In genomic region chr4:29805245-29805644, GRCh38 we compare ENCODE assay signal across 16 cellular contexts.
DNase-seq lines count a peak whose midpoint lies in the region; ATAC-seq and TF ChIP-seq lines count a peak whose summit lies in the region.
"Had no signal": no experiment of that assay in that cellular context is flagged by ENCODE, and none has a peak within 500 bp of the region (broad histone marks: within the 10 kb centered on the region; RNA-seq: fewer than 3 reads in every experiment).

No MANE protein-coding gene starts in this region.

- no peak for ATAC-seq in RWPE2 (ENCODE audit: low read depth)
- no peak for ATAC-seq in GM21717 (IDR thresholded peaks at IDR 0.05; ENCODE audit: unreplicated experiment)
- ATAC-seq: activated CD4-positive, alpha-beta T cell treated with anti-CD3 and anti-CD28 coated beads for 36 hours; natural killer cell had no signal

- intact Hi-C loops in esophagus muscularis mucosa (cut with DNase I) = no loop called here

- no peaks in the 10 kb centered on the region for H3K27me3 Mint-ChIP-seq in activated naive CD8-positive, alpha-beta T cell treated with anti-CD3 and anti-CD28 coated beads for 36 hours
- H3K27me3 Mint-ChIP-seq: activated CD4-positive, alpha-beta T cell treated with anti-CD3 and anti-CD28 coated beads for 36 hours had no signal

- H3K9me3 ChIP-seq in RWPE2 (ENCODE audit: severe bottlenecking) = no peaks in the 10 kb centered on the region
- no peaks in the 10 kb centered on the region for H3K9me3 ChIP-seq in esophagus muscularis mucosa
- H3K9me3 ChIP-seq: esophagus squamous epithelium had no signal

- H3K27ac ChIP-seq in RWPE2 (ENCODE audit: poor library complexity, severe bottlenecking) (no peak overlapping the region), esophagus muscularis mucosa (replicated peaks in 1 of 4) (no peak overlapping the region)
- H3K27ac ChIP-seq: esophagus squamous epithelium had no signal

- no peak overlapping the region for H3K4me3 Mint-ChIP-seq in activated naive CD8-positive, alpha-beta T cell treated with anti-CD3 and anti-CD28 coated beads for 36 hours
- H3K4me3 Mint-ChIP-seq: activated CD4-positive, alpha-beta T cell treated with anti-CD3 and anti-CD28 coated beads for 36 hours; natural killer cell had no signal

- H3K36me3 Mint-ChIP-seq in activated naive CD8-positive, alpha-beta T cell treated with anti-CD3 and anti-CD28 coated beads for 36 hours = no peaks in the 10 kb centered on the region

- TF ChIP-seq CTCF in RWPE2 (IDR thresholded peaks at IDR 0.05; ENCODE audit: poor library complexity, severe bottlenecking) = peak; percentile 25
- TF ChIP-seq CTCF in esophagus muscularis mucosa (IDR thresholded peaks at IDR 0.05) = no peak

- H3K4me3 ChIP-seq in RWPE2 (ENCODE audit: severe bottlenecking) = no peak overlapping the region
- no peak overlapping the region for H3K4me3 ChIP-seq in esophagus muscularis mucosa
- H3K4me3 ChIP-seq: esophagus squamous epithelium had no signal

- TF ChIP-seq EP300 in esophagus muscularis mucosa (IDR thresholded peaks at IDR 0.05) = no peak

- no peaks in the 10 kb centered on the region for H3K4me1 Mint-ChIP-seq in activated naive CD8-positive, alpha-beta T cell treated with anti-CD3 and anti-CD28 coated beads for 36 hours
- H3K4me1 Mint-ChIP-seq: activated CD4-positive, alpha-beta T cell treated with anti-CD3 and anti-CD28 coated beads for 36 hours; natural killer cell had no signal

- peaks cover 7% of the 10 kb centered on the region for H3K9me3 Mint-ChIP-seq in activated naive CD8-positive, alpha-beta T cell treated with anti-CD3 and anti-CD28 coated beads for 36 hours

- H3K27ac Mint-ChIP-seq in activated naive CD8-positive, alpha-beta T cell treated with anti-CD3 and anti-CD28 coated beads for 36 hours = no peak overlapping the region
- H3K27ac Mint-ChIP-seq: activated CD4-positive, alpha-beta T cell treated with anti-CD3 and anti-CD28 coated beads for 36 hours; natural killer cell had no signal

- no peaks in the 10 kb centered on the region for H3K36me3 ChIP-seq in RWPE2 (ENCODE audit: low read depth)
- no peaks in the 10 kb centered on the region for H3K36me3 ChIP-seq in esophagus muscularis mucosa
- H3K36me3 ChIP-seq: esophagus squamous epithelium had no signal

- no peaks in the 10 kb centered on the region for H3K4me1 ChIP-seq in RWPE2 (ENCODE audit: insufficient read depth, poor library complexity, severe bottlenecking)
- H3K4me1 ChIP-seq in esophagus muscularis mucosa = no peaks in the 10 kb centered on the region
- H3K4me1 ChIP-seq: esophagus squamous epithelium had no signal

- WGBS in esophagus muscularis mucosa = 71% methylated on average over 2 of the region's 2 CpGs

- H3K27me3 ChIP-seq in RWPE2 (ENCODE audit: insufficient read depth, poor library complexity, severe bottlenecking) (no peaks in the 10 kb centered on the region), esophagus muscularis mucosa (no peaks in the 10 kb centered on the region)
- H3K27me3 ChIP-seq: esophagus squamous epithelium had no signal

- TF ChIP-seq POLR2A in esophagus muscularis mucosa (IDR thresholded peaks at IDR 0.05; ENCODE audit: low read depth) = no peak

- DNase-seq in DMS53 treated with DMSO at 0.1 percent for 48 hours (lab: John Stamatoyannopoulos, UW; ENCODE audit: unreplicated experiment) (peak; percentile 19), LHCN-M2 (ENCODE audit: low read depth) (peak; percentile 2), RWPE2 (ENCODE audit: low spot score) (no peak), iPS-NIHi7 (ENCODE audit: extremely low spot score) (peak; percentile 38), esophagus muscularis mucosa (ENCODE audit: extremely low spot score) (no peak), glomerular visceral epithelial cell (ENCODE audit: extremely low spot score) (no peak)
- no peak for DNase-seq in activated naive CD8-positive, alpha-beta T cell treated with anti-CD3 and anti-CD28 coated beads for 36 hours
- DNase-seq: activated CD4-positive, alpha-beta T cell treated with anti-CD3 and anti-CD28 coated beads for 36 hours; activated effector memory CD4-positive, alpha-beta T cell treated with Interleukin-2 at 50 U/mL for 16 hours; Calu3; esophagus squamous epithelium; natural killer cell; NCI-H1694 treated with DMSO at 0.1 percent for 48 hours; SIG-M5; stimulated activated CD8-positive, alpha-beta memory T cell treated with anti-CD3 and anti-CD28 coated beads, Interleukin-4, amount 100 ng/mL, for 48 hours had no signal

Comparison
In these comparisons a context has a peak if more than half of its experiments do, and no peak if none do; other contexts are left out.
1. DNase-seq: peak in DMS53 treated with DMSO at 0.1 percent for 48 hours (single experiment), LHCN-M2 (single experiment) and iPS-NIHi7 (single experiment); none in RWPE2 (single experiment), esophagus muscularis mucosa (single experiment), glomerular visceral epithelial cell (single experiment) and activated naive CD8-positive, alpha-beta T cell treated with anti-CD3 and anti-CD28 coated beads for 36 hours (single experiment).